ENCODE assay signal across 2 cellular contexts in genomic region chr11:27470166-27470565, GRCh38.
TF ChIP-seq lines count a peak whose summit lies in the region.

No MANE protein-coding gene starts in this region.

TF ChIP-seq in IMR-90, 13 proteins besides CTCF, POLR2A, EP300 and RAD21:
- TF ChIP-seq MAFK (IDR thresholded peaks at IDR 0.05; ENCODE audit: low read depth, low read length), result no peak
- no peak for TF ChIP-seq FOS (IDR thresholded peaks at IDR 0.05; ENCODE audit: low read depth, low read length)
- no peak for TF ChIP-seq CHD1 (IDR thresholded peaks at IDR 0.05; ENCODE audit: low read depth, low read length)
- no peak for TF ChIP-seq CEBPB (IDR thresholded peaks at IDR 0.05; ENCODE audit: low read depth, low read length)
- no peak for TF ChIP-seq MXI1 (IDR thresholded peaks at IDR 0.05; ENCODE audit: borderline replicate concordance, low read depth, low read length)

TF ChIP-seq in H1, 55 proteins besides CTCF, POLR2A, EP300 and RAD21:
- TF ChIP-seq CREB1 (IDR thresholded peaks at IDR 0.05) (no peak), RBBP5 (IDR thresholded peaks at IDR 0.05; ENCODE audit: borderline replicate concordance, low read depth, low read length) (no peak), MAFK (IDR thresholded peaks at IDR 0.05; ENCODE audit: low read depth, low read length) (no peak), HDAC2 (IDR thresholded peaks at IDR 0.05; ENCODE audit: borderline replicate concordance in 1 of 2, low read depth in 2 of 2, low read length in 2 of 2) (no peak), KDM4A (IDR thresholded peaks at IDR 0.05; ENCODE audit: low read depth, low read length, severe bottlenecking) (no peak), CTBP2 (IDR thresholded peaks at IDR 0.05; ENCODE audit: borderline replicate concordance, insufficient read depth, insufficient read length, low read length) (no peak), E2F6 (IDR thresholded peaks at IDR 0.05) (no peak), EZH2 (IDR thresholded peaks at IDR 0.05; ENCODE audit: low read depth, low read length, severe bottlenecking) (no peak), RFX5 (IDR thresholded peaks at IDR 0.05; ENCODE audit: borderline replicate concordance, low read depth, low read length) (no peak), GABPA (IDR thresholded peaks at IDR 0.05; ENCODE audit: borderline replicate concordance, insufficient read depth, low read length) (no peak), SIRT6 (IDR thresholded peaks at IDR 0.05; ENCODE audit: low read length) (no peak), SAP30 (IDR thresholded peaks at IDR 0.05; ENCODE audit: insufficient read depth, insufficient replicate concordance, low read length) (no peak), KDM1A (IDR thresholded peaks at IDR 0.05; ENCODE audit: borderline replicate concordance, low read length) (no peak), NANOG (IDR thresholded peaks at IDR 0.05; ENCODE audit: insufficient read depth, low read depth, low read length, poor library complexity, severe bottlenecking) (no peak)
- TF ChIP-seq, protein P1, sequence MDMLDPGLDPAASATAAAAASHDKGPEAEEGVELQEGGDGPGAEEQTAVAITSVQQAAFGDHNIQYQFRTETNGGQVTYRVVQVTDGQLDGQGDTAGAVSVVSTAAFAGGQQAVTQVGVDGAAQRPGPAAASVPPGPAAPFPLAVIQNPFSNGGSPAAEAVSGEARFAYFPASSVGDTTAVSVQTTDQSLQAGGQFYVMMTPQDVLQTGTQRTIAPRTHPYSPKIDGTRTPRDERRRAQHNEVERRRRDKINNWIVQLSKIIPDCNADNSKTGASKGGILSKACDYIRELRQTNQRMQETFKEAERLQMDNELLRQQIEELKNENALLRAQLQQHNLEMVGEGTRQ (IDR thresholded peaks at IDR 0.05; ENCODE audit: low read length), result no peak
